In genomic region chr9:35945341-35946018, GRCh38 we compare ENCODE assay signal across 8 cellular contexts. TPM values are rescaled to one million over a fixed set of nuclear protein-coding genes. Genes with fewer than 3 reads are reported as not detected.
DNase-seq lines count a peak whose midpoint lies in the region; ATAC-seq and TF ChIP-seq lines count a peak whose summit lies in the region.

No MANE protein-coding gene starts in this region.

- no peaks in the 10 kb centered on the region for H4K20me1 ChIP-seq in smooth muscle cell (ENCODE audit: low read depth)

- H3K4me3 ChIP-seq in GM12865 (ENCODE audit: low read depth, low read length): no peak overlapping the region
- peak overlapping the region; percentile 53 for H3K4me3 ChIP-seq in smooth muscle cell

- no peaks in the 10 kb centered on the region for H3F3A ChIP-seq in smooth muscle cell (ENCODE audit: low read depth)

- no peak overlapping the region for H3K27ac ChIP-seq in smooth muscle cell (ENCODE audit: low read depth)

- no peaks in the 10 kb centered on the region for H3K4me1 ChIP-seq in smooth muscle cell (ENCODE audit: low read depth)

- no peaks in the 10 kb centered on the region for H3K79me2 ChIP-seq in smooth muscle cell (ENCODE audit: low read depth)

- ATAC-seq in HG02884 (IDR thresholded peaks at IDR 0.05; ENCODE audit: unreplicated experiment) (no peak), GM21786 (IDR thresholded peaks at IDR 0.05; ENCODE audit: unreplicated experiment) (no peak)

- TF ChIP-seq CTCF in GM12865 (IDR thresholded peaks at IDR 0.05; ENCODE audit: insufficient read depth, low read depth, low read length, missing control alignments) (peak; percentile 86), smooth muscle cell (IDR thresholded peaks at IDR 0.05; ENCODE audit: borderline replicate concordance, insufficient read depth, poor library complexity, severe bottlenecking) (peak; percentile 86)

- H3K9ac ChIP-seq in smooth muscle cell (ENCODE audit: low read depth): peak overlapping the region; percentile 22

- H3K4me2 ChIP-seq in smooth muscle cell: peak overlapping the region; percentile 92

- peak overlapping the region; percentile 76 for H2AFZ ChIP-seq in smooth muscle cell (ENCODE audit: low read depth)

- DNase-seq in GM12865 (ENCODE audit: low read depth): peak; percentile 60
- DNase-seq in NCI-H1105 treated with DMSO at 0.1 percent for 48 hours (lab: John Stamatoyannopoulos, UW): peak; percentile 52
- peak; percentile 16 for DNase-seq in T-helper 22 cell (ENCODE audit: low read depth)
- peak; percentile 85 for DNase-seq in astrocyte of the hippocampus (ENCODE audit: low read depth, low spot score)
- DNase-seq in iPS DF 4.7 (ENCODE audit: extremely low read depth, low spot score): peak; percentile 75
- peak; percentile 23 for DNase-seq in smooth muscle cell (lab: John Stamatoyannopoulos, UW; ENCODE audit: unreplicated experiment)

- H3K9me3 ChIP-seq in smooth muscle cell (replicated peaks; ENCODE audit: low read depth): no peaks in the 10 kb centered on the region

- no peaks in the 10 kb centered on the region for H3K36me3 ChIP-seq in smooth muscle cell (ENCODE audit: low read depth)

- no peaks in the 10 kb centered on the region for H3K27me3 ChIP-seq in smooth muscle cell (ENCODE audit: low read depth)

- 26% methylated on average over 10 of the region's 10 CpGs for WGBS in smooth muscle cell (ENCODE audit: low lambda C conversion rate)

RNA-seq across cellular contexts. Expression of gene OR2S2, which starts 12.5 kb away (rescaled TPM):
- 0.13 TPM in 1 of 2 replicates, not detected in the other for total RNA-seq in smooth muscle cell
- polyA plus RNA-seq in smooth muscle cell: 0.21 TPM in 1 of 2 replicates, not detected in the other

RNA-seq across cellular contexts. Expression of gene SPAAR, which starts 36.2 kb away (rescaled TPM):
- total RNA-seq in smooth muscle cell: not detected in 2 replicates
- polyA plus RNA-seq in smooth muscle cell: 0.26 TPM in 2 replicates

RNA-seq across cellular contexts. Expression of gene HRCT1, which starts 39.5 kb away (rescaled TPM):
- total RNA-seq in smooth muscle cell: 1.1 TPM in 1 of 2 replicates, not detected in the other
- polyA plus RNA-seq in smooth muscle cell: 0.45 TPM in 1 of 2 replicates, not detected in the other

Comparison
In these comparisons a context has a peak if more than half of its experiments do, and no peak if none do; other contexts are left out.
1. DNase-seq: peak in every context shown above with its lines; median percentile 85 in astrocyte of the hippocampus; 75 in iPS DF 4.7; 60 in GM12865; 52 in NCI-H1105 treated with DMSO at 0.1 percent for 48 hours; 23 in smooth muscle cell; 16 in T-helper 22 cell.